In the genomic region with DNA sequence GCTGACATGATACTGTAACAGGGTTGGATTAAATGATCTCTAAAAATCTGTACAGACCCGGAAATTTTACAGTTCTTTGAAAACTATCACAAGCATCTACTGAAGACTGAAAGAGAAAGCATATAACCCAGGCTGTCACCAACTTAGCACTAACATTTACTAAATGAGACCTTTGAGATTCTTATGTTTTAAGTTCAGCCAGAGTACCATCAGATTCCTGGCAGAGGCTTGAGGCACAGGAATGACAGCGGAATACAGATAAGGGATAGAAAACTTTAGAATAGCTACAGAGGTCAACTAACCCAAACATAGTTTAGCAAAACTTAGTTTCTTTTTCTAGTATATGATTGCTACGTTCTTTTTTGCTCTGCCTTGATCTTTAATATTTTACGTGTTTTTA, we compare ENCODE assay signal across 2 cellular contexts.
TF ChIP-seq lines count a peak whose summit lies in the region.

No MANE protein-coding gene starts in this region.

TF ChIP-seq in liver, 16 proteins besides CTCF, POLR2A, EP300 and RAD21 (continued from another document):
- TF ChIP-seq, protein P1, sequence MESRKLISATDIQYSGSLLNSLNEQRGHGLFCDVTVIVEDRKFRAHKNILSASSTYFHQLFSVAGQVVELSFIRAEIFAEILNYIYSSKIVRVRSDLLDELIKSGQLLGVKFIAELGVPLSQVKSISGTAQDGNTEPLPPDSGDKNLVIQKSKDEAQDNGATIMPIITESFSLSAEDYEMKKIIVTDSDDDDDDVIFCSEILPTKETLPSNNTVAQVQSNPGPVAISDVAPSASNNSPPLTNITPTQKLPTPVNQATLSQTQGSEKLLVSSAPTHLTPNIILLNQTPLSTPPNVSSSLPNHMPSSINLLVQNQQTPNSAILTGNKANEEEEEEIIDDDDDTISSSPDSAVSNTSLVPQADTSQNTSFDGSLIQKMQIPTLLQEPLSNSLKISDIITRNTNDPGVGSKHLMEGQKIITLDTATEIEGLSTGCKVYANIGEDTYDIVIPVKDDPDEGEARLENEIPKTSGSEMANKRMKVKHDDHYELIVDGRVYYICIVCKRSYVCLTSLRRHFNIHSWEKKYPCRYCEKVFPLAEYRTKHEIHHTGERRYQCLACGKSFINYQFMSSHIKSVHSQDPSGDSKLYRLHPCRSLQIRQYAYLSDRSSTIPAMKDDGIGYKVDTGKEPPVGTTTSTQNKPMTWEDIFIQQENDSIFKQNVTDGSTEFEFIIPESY (IDR thresholded peaks at IDR 0.05), result peak; percentile 44
- TF ChIP-seq HNF4A (conservative IDR thresholded peaks at IDR 0.05) (peak; percentile 87 to 91), GABPA (IDR thresholded peaks at IDR 0.05 in 1 of 2, conservative IDR thresholded peaks at IDR 0.05 in 1 of 2) (no peak), FOXA2 (IDR thresholded peaks at IDR 0.05) (no peak), YY1 (IDR thresholded peaks at IDR 0.05) (peak; percentile 34), EGR1 (IDR thresholded peaks at IDR 0.05; ENCODE audit: low read depth in 2 of 2) (no peak), FOXA1 (IDR thresholded peaks at IDR 0.05) (no peak), SP1 (IDR thresholded peaks at IDR 0.05) (peak; percentile 91), NR2F2 (IDR thresholded peaks at IDR 0.05) (peak; percentile 66), HNF4G (IDR thresholded peaks at IDR 0.05) (peak; percentile 71), JUND (IDR thresholded peaks at IDR 0.05) (peak; percentile 55 to 77), RXRA (IDR thresholded peaks at IDR 0.05) (peak; percentile 90 to 95)
- TF ChIP-seq, protein P2, sequence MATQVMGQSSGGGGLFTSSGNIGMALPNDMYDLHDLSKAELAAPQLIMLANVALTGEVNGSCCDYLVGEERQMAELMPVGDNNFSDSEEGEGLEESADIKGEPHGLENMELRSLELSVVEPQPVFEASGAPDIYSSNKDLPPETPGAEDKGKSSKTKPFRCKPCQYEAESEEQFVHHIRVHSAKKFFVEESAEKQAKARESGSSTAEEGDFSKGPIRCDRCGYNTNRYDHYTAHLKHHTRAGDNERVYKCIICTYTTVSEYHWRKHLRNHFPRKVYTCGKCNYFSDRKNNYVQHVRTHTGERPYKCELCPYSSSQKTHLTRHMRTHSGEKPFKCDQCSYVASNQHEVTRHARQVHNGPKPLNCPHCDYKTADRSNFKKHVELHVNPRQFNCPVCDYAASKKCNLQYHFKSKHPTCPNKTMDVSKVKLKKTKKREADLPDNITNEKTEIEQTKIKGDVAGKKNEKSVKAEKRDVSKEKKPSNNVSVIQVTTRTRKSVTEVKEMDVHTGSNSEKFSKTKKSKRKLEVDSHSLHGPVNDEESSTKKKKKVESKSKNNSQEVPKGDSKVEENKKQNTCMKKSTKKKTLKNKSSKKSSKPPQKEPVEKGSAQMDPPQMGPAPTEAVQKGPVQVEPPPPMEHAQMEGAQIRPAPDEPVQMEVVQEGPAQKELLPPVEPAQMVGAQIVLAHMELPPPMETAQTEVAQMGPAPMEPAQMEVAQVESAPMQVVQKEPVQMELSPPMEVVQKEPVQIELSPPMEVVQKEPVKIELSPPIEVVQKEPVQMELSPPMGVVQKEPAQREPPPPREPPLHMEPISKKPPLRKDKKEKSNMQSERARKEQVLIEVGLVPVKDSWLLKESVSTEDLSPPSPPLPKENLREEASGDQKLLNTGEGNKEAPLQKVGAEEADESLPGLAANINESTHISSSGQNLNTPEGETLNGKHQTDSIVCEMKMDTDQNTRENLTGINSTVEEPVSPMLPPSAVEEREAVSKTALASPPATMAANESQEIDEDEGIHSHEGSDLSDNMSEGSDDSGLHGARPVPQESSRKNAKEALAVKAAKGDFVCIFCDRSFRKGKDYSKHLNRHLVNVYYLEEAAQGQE (IDR thresholded peaks at IDR 0.05), result no peak
- TF ChIP-seq, protein P3, sequence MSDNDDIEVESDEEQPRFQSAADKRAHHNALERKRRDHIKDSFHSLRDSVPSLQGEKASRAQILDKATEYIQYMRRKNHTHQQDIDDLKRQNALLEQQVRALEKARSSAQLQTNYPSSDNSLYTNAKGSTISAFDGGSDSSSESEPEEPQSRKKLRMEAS (IDR thresholded peaks at IDR 0.05), result peak; percentile 36
- TF ChIP-seq, protein P4, sequence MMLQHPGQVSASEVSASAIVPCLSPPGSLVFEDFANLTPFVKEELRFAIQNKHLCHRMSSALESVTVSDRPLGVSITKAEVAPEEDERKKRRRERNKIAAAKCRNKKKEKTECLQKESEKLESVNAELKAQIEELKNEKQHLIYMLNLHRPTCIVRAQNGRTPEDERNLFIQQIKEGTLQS (IDR thresholded peaks at IDR 0.05), result peak; percentile 4

TF ChIP-seq in HepG2, 621 proteins besides CTCF, POLR2A, EP300 and RAD21 (continued from another document):
- TF ChIP-seq, protein P5, sequence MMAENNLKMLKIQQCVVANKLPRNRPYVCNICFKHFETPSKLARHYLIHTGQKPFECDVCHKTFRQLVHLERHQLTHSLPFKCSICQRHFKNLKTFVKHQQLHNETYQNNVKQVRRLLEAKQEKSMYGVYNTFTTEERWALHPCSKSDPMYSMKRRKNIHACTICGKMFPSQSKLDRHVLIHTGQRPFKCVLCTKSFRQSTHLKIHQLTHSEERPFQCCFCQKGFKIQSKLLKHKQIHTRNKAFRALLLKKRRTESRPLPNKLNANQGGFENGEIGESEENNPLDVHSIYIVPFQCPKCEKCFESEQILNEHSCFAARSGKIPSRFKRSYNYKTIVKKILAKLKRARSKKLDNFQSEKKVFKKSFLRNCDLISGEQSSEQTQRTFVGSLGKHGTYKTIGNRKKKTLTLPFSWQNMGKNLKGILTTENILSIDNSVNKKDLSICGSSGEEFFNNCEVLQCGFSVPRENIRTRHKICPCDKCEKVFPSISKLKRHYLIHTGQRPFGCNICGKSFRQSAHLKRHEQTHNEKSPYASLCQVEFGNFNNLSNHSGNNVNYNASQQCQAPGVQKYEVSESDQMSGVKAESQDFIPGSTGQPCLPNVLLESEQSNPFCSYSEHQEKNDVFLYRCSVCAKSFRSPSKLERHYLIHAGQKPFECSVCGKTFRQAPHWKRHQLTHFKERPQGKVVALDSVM (CRISPR knock-in tag; IDR thresholded peaks at IDR 0.05), result no peak
- TF ChIP-seq FOXA1 (IDR thresholded peaks at IDR 0.05), result no peak
- no peak for TF ChIP-seq FOXA1 (CRISPR knock-in tag; IDR thresholded peaks at IDR 0.05)
- TF ChIP-seq, protein P6, sequence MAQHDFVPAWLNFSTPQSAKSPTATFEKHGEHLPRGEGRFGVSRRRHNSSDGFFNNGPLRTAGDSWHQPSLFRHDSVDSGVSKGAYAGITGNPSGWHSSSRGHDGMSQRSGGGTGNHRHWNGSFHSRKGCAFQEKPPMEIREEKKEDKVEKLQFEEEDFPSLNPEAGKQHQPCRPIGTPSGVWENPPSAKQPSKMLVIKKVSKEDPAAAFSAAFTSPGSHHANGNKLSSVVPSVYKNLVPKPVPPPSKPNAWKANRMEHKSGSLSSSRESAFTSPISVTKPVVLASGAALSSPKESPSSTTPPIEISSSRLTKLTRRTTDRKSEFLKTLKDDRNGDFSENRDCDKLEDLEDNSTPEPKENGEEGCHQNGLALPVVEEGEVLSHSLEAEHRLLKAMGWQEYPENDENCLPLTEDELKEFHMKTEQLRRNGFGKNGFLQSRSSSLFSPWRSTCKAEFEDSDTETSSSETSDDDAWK (CRISPR knock-in tag; IDR thresholded peaks at IDR 0.05), result no peak
- TF ChIP-seq, protein P7, sequence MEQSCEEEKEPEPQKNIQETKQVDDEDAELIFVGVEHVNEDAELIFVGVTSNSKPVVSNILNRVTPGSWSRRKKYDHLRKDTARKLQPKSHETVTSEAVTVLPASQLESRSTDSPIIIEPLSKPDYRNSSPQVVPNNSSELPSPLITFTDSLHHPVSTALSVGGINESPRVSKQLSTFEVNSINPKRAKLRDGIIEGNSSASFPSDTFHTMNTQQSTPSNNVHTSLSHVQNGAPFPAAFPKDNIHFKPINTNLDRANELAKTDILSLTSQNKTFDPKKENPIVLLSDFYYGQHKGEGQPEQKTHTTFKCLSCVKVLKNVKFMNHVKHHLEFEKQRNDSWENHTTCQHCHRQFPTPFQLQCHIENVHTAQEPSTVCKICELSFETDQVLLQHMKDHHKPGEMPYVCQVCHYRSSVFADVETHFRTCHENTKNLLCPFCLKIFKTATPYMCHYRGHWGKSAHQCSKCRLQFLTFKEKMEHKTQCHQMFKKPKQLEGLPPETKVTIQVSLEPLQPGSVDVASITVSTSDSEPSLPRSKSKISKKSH (CRISPR knock-in tag; IDR thresholded peaks at IDR 0.05; ENCODE audit: borderline replicate concordance), result no peak
- no peak for TF ChIP-seq ZSCAN30 (CRISPR knock-in tag; IDR thresholded peaks at IDR 0.05)
- TF ChIP-seq ZNF264 (CRISPR knock-in tag; IDR thresholded peaks at IDR 0.05), result no peak
- no peak for TF ChIP-seq TCF7L2 (IDR thresholded peaks at IDR 0.05; ENCODE audit: low read depth, low read length)
- TF ChIP-seq ZNF274 (CRISPR knock-in tag; IDR thresholded peaks at IDR 0.05), result no peak
- TF ChIP-seq, protein P8, sequence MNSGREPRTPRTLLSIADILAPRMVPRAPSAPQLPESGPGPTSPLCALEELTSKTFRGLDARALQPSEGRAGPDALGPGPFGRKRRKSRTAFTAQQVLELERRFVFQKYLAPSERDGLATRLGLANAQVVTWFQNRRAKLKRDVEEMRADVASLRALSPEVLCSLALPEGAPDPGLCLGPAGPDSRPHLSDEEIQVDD (CRISPR knock-in tag; IDR thresholded peaks at IDR 0.05; ENCODE audit: borderline replicate concordance), result no peak
- TF ChIP-seq THYN1 (CRISPR knock-in tag; IDR thresholded peaks at IDR 0.05; ENCODE audit: borderline replicate concordance, low read depth), result no peak
- TF ChIP-seq TBP (CRISPR knock-in tag; IDR thresholded peaks at IDR 0.05), result no peak
- no peak for TF ChIP-seq ZNF678 (CRISPR knock-in tag; IDR thresholded peaks at IDR 0.05)
- TF ChIP-seq ZNF577 (CRISPR knock-in tag; IDR thresholded peaks at IDR 0.05; ENCODE audit: borderline replicate concordance, low read depth), result no peak
- no peak for TF ChIP-seq RBM22 (optimal IDR thresholded peaks at IDR 0.05; ENCODE audit: low read length)
- TF ChIP-seq, protein P9, sequence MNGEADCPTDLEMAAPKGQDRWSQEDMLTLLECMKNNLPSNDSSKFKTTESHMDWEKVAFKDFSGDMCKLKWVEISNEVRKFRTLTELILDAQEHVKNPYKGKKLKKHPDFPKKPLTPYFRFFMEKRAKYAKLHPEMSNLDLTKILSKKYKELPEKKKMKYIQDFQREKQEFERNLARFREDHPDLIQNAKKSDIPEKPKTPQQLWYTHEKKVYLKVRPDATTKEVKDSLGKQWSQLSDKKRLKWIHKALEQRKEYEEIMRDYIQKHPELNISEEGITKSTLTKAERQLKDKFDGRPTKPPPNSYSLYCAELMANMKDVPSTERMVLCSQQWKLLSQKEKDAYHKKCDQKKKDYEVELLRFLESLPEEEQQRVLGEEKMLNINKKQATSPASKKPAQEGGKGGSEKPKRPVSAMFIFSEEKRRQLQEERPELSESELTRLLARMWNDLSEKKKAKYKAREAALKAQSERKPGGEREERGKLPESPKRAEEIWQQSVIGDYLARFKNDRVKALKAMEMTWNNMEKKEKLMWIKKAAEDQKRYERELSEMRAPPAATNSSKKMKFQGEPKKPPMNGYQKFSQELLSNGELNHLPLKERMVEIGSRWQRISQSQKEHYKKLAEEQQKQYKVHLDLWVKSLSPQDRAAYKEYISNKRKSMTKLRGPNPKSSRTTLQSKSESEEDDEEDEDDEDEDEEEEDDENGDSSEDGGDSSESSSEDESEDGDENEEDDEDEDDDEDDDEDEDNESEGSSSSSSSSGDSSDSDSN (CRISPR knock-in tag; IDR thresholded peaks at IDR 0.05), result no peak
- no peak for TF ChIP-seq PHF5A (CRISPR knock-in tag; IDR thresholded peaks at IDR 0.05; ENCODE audit: low read depth, unreplicated experiment)
